9 cellular contexts compared by ENCODE assay signal in the genomic region with DNA sequence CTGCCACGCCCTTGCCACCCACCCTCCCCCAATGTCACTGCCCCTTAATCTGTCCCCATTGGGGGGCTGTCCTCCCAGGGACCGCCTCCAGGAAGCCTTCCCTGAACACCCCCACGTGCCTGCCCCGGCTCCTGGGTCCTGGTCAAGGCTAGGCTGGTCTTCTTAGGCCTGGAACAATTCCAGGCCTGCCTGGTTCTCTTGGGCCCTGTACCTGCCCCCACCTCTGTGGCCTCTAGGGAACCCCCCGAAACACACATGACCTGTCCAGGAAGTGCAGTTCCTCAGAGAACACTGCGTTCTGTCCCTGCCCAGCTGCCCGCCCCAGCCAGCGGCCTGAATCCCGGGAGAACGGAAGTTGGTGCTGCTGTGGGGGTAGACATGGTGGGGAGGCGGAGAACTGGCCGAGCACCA. TPM values are rescaled to one million over a fixed set of nuclear protein-coding genes. Genes with fewer than 3 reads are reported as not detected.
DNase-seq lines count a peak whose midpoint lies in the region; ATAC-seq lines count a peak whose summit lies in the region.
"Had no signal": no experiment of that assay in that cellular context is flagged by ENCODE, and none has a peak within 500 bp of the region (broad histone marks: within the 10 kb centered on the region; RNA-seq: fewer than 3 reads in every experiment).

No MANE protein-coding gene starts in this region.

- DNase-seq in SK-N-MC (ENCODE audit: low read depth, low spot score) = no peak
- DNase-seq in memory B cell (ENCODE audit: low spot score in 2 of 2) = no peak
- DNase-seq: MG63 had no signal

- peaks cover 11% of the 10 kb centered on the region for H3K4me1 Mint-ChIP-seq in memory B cell
- no peaks in the 10 kb centered on the region for H3K4me1 Mint-ChIP-seq in activated T-helper 17 cell treated with anti-CD3 and anti-CD28 coated beads, Interleukin-2, amount 50 U/mL, for 72 hours

- H3K4me3 ChIP-seq in SK-N-MC (peak overlapping the region; percentile 54; the same call in 1 of the 2 replicates), stomach smooth muscle (ENCODE audit: low read length in 2 of 2) (peak overlapping the region in 1 of 2 donors; percentile 49)
- H3K4me3 ChIP-seq: MG63 had no signal

- H3K36me3 Mint-ChIP-seq in memory B cell = peaks cover 11% of the 10 kb centered on the region
- H3K36me3 Mint-ChIP-seq in activated T-helper 17 cell treated with anti-CD3 and anti-CD28 coated beads, Interleukin-2, amount 50 U/mL, for 72 hours (ENCODE audit: low read depth) = peaks cover 14% of the 10 kb centered on the region

- H3K27me3 ChIP-seq in stomach smooth muscle (ENCODE audit: control insufficient read depth in 1 of 2, insufficient read depth in 2 of 2, low read length in 2 of 2) = no peaks in the 10 kb centered on the region
- H3K27me3 ChIP-seq: MG63 had no signal

- H3K4me3 Mint-ChIP-seq in memory B cell = peak overlapping the region; percentile 7
- no peak overlapping the region for H3K4me3 Mint-ChIP-seq in activated T-helper 17 cell treated with anti-CD3 and anti-CD28 coated beads, Interleukin-2, amount 50 U/mL, for 72 hours

- ATAC-seq in memory B cell (ENCODE audit: low read depth) (no peak), GM18519 (IDR thresholded peaks at IDR 0.05; ENCODE audit: low FRiP score, unreplicated experiment) (no peak), HG02870 (IDR thresholded peaks at IDR 0.05; ENCODE audit: unreplicated experiment) (no peak), GM21619 (IDR thresholded peaks at IDR 0.05; ENCODE audit: unreplicated experiment) (no peak)
- ATAC-seq in activated T-helper 17 cell treated with anti-CD3 and anti-CD28 coated beads, Interleukin-2, amount 50 U/mL, for 72 hours (replicated peaks) = no peak

- peak overlapping the region; percentile 77 for H3K27ac Mint-ChIP-seq in memory B cell
- no peak overlapping the region for H3K27ac Mint-ChIP-seq in activated T-helper 17 cell treated with anti-CD3 and anti-CD28 coated beads, Interleukin-2, amount 50 U/mL, for 72 hours

- H3K27ac ChIP-seq in SK-N-MC = no peak overlapping the region
- peak overlapping the region; percentile 85 for H3K27ac ChIP-seq in cingulate gyrus (ENCODE audit: low read depth, low read length)
- H3K27ac ChIP-seq in stomach smooth muscle (ENCODE audit: low read length) = peak overlapping the region; percentile 80

- no peaks in the 10 kb centered on the region for H3K27me3 Mint-ChIP-seq in memory B cell
- H3K27me3 Mint-ChIP-seq in activated T-helper 17 cell treated with anti-CD3 and anti-CD28 coated beads, Interleukin-2, amount 50 U/mL, for 72 hours = no peaks in the 10 kb centered on the region

- H3K9me3 ChIP-seq in SK-N-MC (ENCODE audit: low read depth, low read length) (no peaks in the 10 kb centered on the region), stomach smooth muscle (ENCODE audit: control insufficient read depth in 2 of 2, low read length in 2 of 2) (no peaks in the 10 kb centered on the region)
- H3K9me3 ChIP-seq: MG63 had no signal

- H3K36me3 ChIP-seq in SK-N-MC (ENCODE audit: insufficient read depth, low read length) = no peaks in the 10 kb centered on the region
- peaks cover 10 to 18% of the 10 kb centered on the region in 2 donors for H3K36me3 ChIP-seq in stomach smooth muscle (ENCODE audit: control insufficient read depth in 2 of 2, insufficient read depth in 2 of 2, low read length in 2 of 2)
- H3K36me3 ChIP-seq: MG63 had no signal

- H3K9ac ChIP-seq in SK-N-MC (ENCODE audit: insufficient read length) (peak overlapping the region; percentile 43), stomach smooth muscle (ENCODE audit: low read length in 2 of 2) (peak overlapping the region; percentile 33 to 36)

- H3K9me3 Mint-ChIP-seq in memory B cell = no peaks in the 10 kb centered on the region
- no peaks in the 10 kb centered on the region for H3K9me3 Mint-ChIP-seq in activated T-helper 17 cell treated with anti-CD3 and anti-CD28 coated beads, Interleukin-2, amount 50 U/mL, for 72 hours

- H3K4me1 ChIP-seq in stomach smooth muscle (ENCODE audit: control insufficient read depth, insufficient read depth, low read length) = peaks cover 73% of the 10 kb centered on the region

RNA-seq across cellular contexts. Expression of gene MXD4, which starts 5.1 kb away (rescaled TPM):
- total RNA-seq in activated T-helper 17 cell treated with anti-CD3 and anti-CD28 coated beads, Interleukin-2, amount 50 U/mL, for 72 hours = 1 to 10 TPM; 6.1 to 7.7 TPM

RNA-seq across cellular contexts. Expression of gene HAUS3, which starts 14.9 kb away (rescaled TPM):
- total RNA-seq in activated T-helper 17 cell treated with anti-CD3 and anti-CD28 coated beads, Interleukin-2, amount 50 U/mL, for 72 hours = 10 to 100 TPM; 27.1 to 28.0 TPM

RNA-seq across cellular contexts. Expression of gene POLN, which starts 14.9 kb away (rescaled TPM):
- 1 to 10 TPM; 7.8 to 8.0 TPM for total RNA-seq in activated T-helper 17 cell treated with anti-CD3 and anti-CD28 coated beads, Interleukin-2, amount 50 U/mL, for 72 hours
